ENCODE assay signal across 11 cellular contexts in genomic region chr3:116020495-116020894, GRCh38.
A peak's percentile ranks its signal among the peaks of the same experiment; 100 is the strongest.
DNase-seq lines count a peak whose midpoint lies in the region; ATAC-seq, FAIRE-seq and TF ChIP-seq lines count a peak whose summit lies in the region.
"Had no signal": no experiment of that assay in that cellular context is flagged by ENCODE, and none has a peak within 500 bp of the region (broad histone marks: within the 10 kb centered on the region; RNA-seq: fewer than 3 reads in every experiment).

No MANE protein-coding gene starts in this region.

- peak overlapping the region; percentile 5 for H3K27ac ChIP-seq in epithelial cell of prostate
- H3K27ac ChIP-seq: neutrophil had no signal

- DNase-seq in GM12892 (ENCODE audit: insufficient read length) (no peak), epithelial cell of prostate (ENCODE audit: low read depth, low spot score) (no peak), T-helper 1 cell (no peak), hepatic stellate cell (ENCODE audit: low spot score) (no peak), left colon (no peak)
- no peak for DNase-seq in activated naive CD4-positive, alpha-beta T cell (lab: John Stamatoyannopoulos, UW)
- DNase-seq: activated CD4-positive, alpha-beta T cell treated with anti-CD3 and anti-CD28 coated beads for 36 hours; NCI-H748 treated with DMSO at 0.1 percent for 48 hours had no signal

- no peak for TF ChIP-seq POLR2A in GM12892 (IDR thresholded peaks at IDR 0.05; ENCODE audit: low read depth, low read length)

- ATAC-seq in GM21515 (IDR thresholded peaks at IDR 0.05; ENCODE audit: unreplicated experiment) (peak; percentile 88), HG03442 (IDR thresholded peaks at IDR 0.05; ENCODE audit: unreplicated experiment) (peak; percentile 91), left colon (no peak)
- ATAC-seq: activated CD4-positive, alpha-beta T cell treated with anti-CD3 and anti-CD28 coated beads for 36 hours had no signal

- intact Hi-C loops in left colon (cut with DNase I, micrococcal nuclease) = no loop called here

- FAIRE-seq in GM12892 (lab: Jason Lieb, UNC) = peak; percentile 82
